18 cellular contexts compared by ENCODE assay signal in the genomic region with DNA sequence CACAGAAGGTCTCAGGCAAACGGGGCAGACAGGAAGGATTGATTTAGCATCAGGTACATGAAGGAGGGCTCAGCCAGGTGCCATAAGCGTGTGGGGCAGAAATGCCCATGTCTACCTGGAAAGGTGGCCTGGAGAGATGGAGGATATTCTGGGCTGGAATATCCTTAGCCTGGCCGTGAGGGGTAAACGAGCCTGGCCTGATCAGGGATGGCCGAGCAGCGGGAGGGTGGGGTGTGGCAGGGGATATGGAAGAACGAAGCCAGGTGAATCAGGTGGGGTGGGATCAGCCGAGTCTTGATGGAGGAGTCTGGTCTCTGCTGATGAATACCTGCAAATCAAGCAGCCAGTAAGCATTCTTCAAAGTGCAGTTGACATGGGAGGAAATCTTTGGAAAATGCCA. TPM values are rescaled to one million over a fixed set of nuclear protein-coding genes. Genes with fewer than 3 reads are reported as not detected.
DNase-seq lines count a peak whose midpoint lies in the region; ATAC-seq, FAIRE-seq and TF ChIP-seq lines count a peak whose summit lies in the region.
"Had no signal": no experiment of that assay in that cellular context is flagged by ENCODE, and none has a peak within 500 bp of the region (broad histone marks: within the 10 kb centered on the region; RNA-seq: fewer than 3 reads in every experiment).

No MANE protein-coding gene starts in this region.

- H3K9me3 ChIP-seq in suprapubic skin (no peaks in the 10 kb centered on the region), kidney (ENCODE audit: control insufficient read depth in 1 of 2, low read length in 2 of 2) (no peaks in the 10 kb centered on the region)

- WGBS in suprapubic skin: 76% methylated on average over 8 of the region's 8 CpGs

- intact Hi-C loops in kidney (cut with DNase I): no loop called here

- ATAC-seq in left lobe of liver (no peak), GM21717 (IDR thresholded peaks at IDR 0.05; ENCODE audit: unreplicated experiment) (no peak)
- ATAC-seq: HCT116 had no signal

- no peaks in the 10 kb centered on the region for H3K27me3 ChIP-seq in suprapubic skin

- DNase-seq in D341Med (ENCODE audit: low spot score): peak; percentile 15
- DNase-seq in ecto neural progenitor cell (ENCODE audit: low spot score): peak; percentile 32
- peak; percentile 28 for DNase-seq in left lobe of liver (ENCODE audit: low spot score)
- DNase-seq in suprapubic skin (ENCODE audit: low spot score in 2 of 2): peak; percentile 23 to 40
- DNase-seq in kidney: no peak
- DNase-seq in superior temporal gyrus (ENCODE audit: extremely low spot score): no peak
- DNase-seq: AML-193; CD4-positive, alpha-beta memory T cell; DMS79 treated with DMSO at 0.1 percent for 48 hours; GF-D8; GOT3; H7; HFFc6 had no signal

- TF ChIP-seq CTCF in suprapubic skin (IDR thresholded peaks at IDR 0.05) (no peak), kidney (IDR thresholded peaks at IDR 0.05; ENCODE audit: borderline replicate concordance, extremely low read depth, insufficient read depth) (no peak)

- no peak for FAIRE-seq in kidney (lab: Jason Lieb, UNC)
- FAIRE-seq: A204.1, HepG2 had no signal

- H3K9ac ChIP-seq in kidney (ENCODE audit: low read length in 2 of 2): no peak overlapping the region

- H3K36me3 ChIP-seq in suprapubic skin (no peaks in the 10 kb centered on the region), kidney (ENCODE audit: control insufficient read depth in 1 of 2, insufficient read depth in 2 of 2, low read length in 2 of 2) (no peaks in the 10 kb centered on the region)

- TF ChIP-seq EP300 in suprapubic skin (IDR thresholded peaks at IDR 0.05): no peak

- TF ChIP-seq POLR2A in suprapubic skin (IDR thresholded peaks at IDR 0.05): no peak

- no peak overlapping the region for H3K4me3 ChIP-seq in suprapubic skin
- H3K4me3 ChIP-seq in kidney (ENCODE audit: low read length in 2 of 2): no peak overlapping the region

- H3K4me1 ChIP-seq in suprapubic skin (peaks cover 14% of the 10 kb centered on the region), kidney (ENCODE audit: control insufficient read depth in 1 of 2, insufficient read depth in 1 of 2, low read depth in 1 of 2, low read length in 2 of 2) (no peaks in the 10 kb centered on the region)

- H3K27ac ChIP-seq in suprapubic skin (no peak overlapping the region), kidney (ENCODE audit: low read depth in 2 of 2, low read length in 2 of 2) (no peak overlapping the region)

RNA-seq across cellular contexts. Expression of a gene that starts 35.5 kb away (rescaled TPM):
- total RNA-seq in left lobe of liver (4.4 TPM), suprapubic skin (10 to 100 TPM; 37.4 to 64.0 (median 58.0) TPM), kidney (16.5 TPM)
- 9.6 TPM for polyA plus RNA-seq in kidney (ENCODE audit: insufficient read depth, low read depth, low replicate concordance)
- total RNA-seq: HepG2, HFFc6 had no signal
- polyA plus RNA-seq: BJ, HepG2 had no signal

RNA-seq across cellular contexts. Expression of a gene that starts 50.4 kb away (rescaled TPM):
- total RNA-seq in left lobe of liver (828 TPM), suprapubic skin (100 to 1,000 TPM; 167 to 525 (median 389) TPM), kidney (91.7 TPM)
- polyA plus RNA-seq in kidney (ENCODE audit: insufficient read depth, low read depth, low replicate concordance): 33.7 TPM

Comparison
In these comparisons a context has a peak if more than half of its experiments do, and no peak if none do; other contexts are left out.
1. DNase-seq: peak in D341Med (single experiment), ecto neural progenitor cell (single experiment), left lobe of liver (single experiment) and suprapubic skin (2 of 2); none in kidney (single experiment) and superior temporal gyrus (single experiment).